In the genomic region with DNA sequence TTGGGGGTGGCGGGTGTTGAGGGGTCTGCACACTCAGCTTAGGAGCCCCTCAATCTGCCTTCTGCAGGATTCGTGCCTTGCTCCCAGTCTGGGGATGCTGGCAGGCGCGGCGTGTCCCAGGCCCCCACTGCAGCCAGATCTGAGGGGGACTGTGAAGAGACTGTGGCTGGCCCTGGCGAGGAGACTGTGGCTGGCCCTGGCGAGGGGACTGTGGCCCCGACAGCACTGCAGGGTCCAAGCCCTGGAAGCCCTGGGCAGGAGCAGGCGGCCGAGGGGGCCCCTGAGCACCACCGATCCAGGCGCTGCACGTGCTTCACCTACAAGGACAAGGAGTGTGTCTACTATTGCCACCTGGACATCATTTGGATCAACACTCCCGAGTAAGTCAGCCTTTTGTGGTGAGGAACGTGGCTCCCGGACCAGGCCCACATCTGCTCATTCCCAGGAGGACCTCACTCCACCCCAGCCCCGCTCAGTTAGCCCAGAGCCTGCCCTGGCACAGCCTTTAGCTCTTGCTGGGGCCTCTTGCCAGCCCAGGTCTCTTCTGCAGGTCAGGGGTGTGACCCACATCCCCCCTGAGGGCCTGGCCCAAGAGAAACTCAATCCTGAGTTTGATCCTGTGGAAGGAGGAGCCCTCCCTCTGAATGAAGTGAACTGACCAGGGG, we compare ENCODE assay signal across 22 cellular contexts. TPM values are rescaled to one million over a fixed set of nuclear protein-coding genes. Genes with fewer than 3 reads are reported as not detected.
"Had no signal": no experiment of that assay in that cellular context is flagged by ENCODE, and none has a peak within 500 bp of the region (broad histone marks: within the 10 kb centered on the region; RNA-seq: fewer than 3 reads in every experiment).

No MANE protein-coding gene starts in this region.

- H3K27ac Mint-ChIP-seq: activated B cell treated with CpG ODN at 0.5 μM for 24 hours; activated naive CD4-positive, alpha-beta T cell treated with anti-CD3 and anti-CD28 coated beads, Interleukin-2, amount 50 U/mL, for 24 hours; memory B cell; stimulated activated effector memory CD8-positive, alpha-beta T cell treated with anti-CD3 and anti-CD28 coated beads, Interleukin-12 subunit alpha, Interleukin-12 subunit beta, amount 100 ng/mL, for 72 hours had no signal

- ATAC-seq: left lung; naive thymus-derived CD8-positive, alpha-beta T cell; stimulated activated effector memory CD8-positive, alpha-beta T cell treated with anti-CD3 and anti-CD28 coated beads, Interleukin-12 subunit alpha, Interleukin-12 subunit beta, amount 100 ng/mL, for 72 hours; upper lobe of right lung had no signal

- H3K9me3 Mint-ChIP-seq: activated B cell treated with CpG ODN at 0.5 μM for 24 hours; activated naive CD4-positive, alpha-beta T cell treated with anti-CD3 and anti-CD28 coated beads, Interleukin-2, amount 50 U/mL, for 24 hours; memory B cell; naive thymus-derived CD8-positive, alpha-beta T cell; stimulated activated effector memory CD8-positive, alpha-beta T cell treated with anti-CD3 and anti-CD28 coated beads, Interleukin-12 subunit alpha, Interleukin-12 subunit beta, amount 100 ng/mL, for 72 hours had no signal

- H3K4me3 ChIP-seq: cardiac muscle cell, left lung, thoracic aorta, upper lobe of right lung had no signal

- H3K27ac ChIP-seq: cardiac muscle cell, epithelial cell of prostate, left lung, thoracic aorta, upper lobe of right lung had no signal

- H3K4me1 Mint-ChIP-seq: activated B cell treated with CpG ODN at 0.5 μM for 24 hours; activated naive CD4-positive, alpha-beta T cell treated with anti-CD3 and anti-CD28 coated beads, Interleukin-2, amount 50 U/mL, for 24 hours; memory B cell; stimulated activated effector memory CD8-positive, alpha-beta T cell treated with anti-CD3 and anti-CD28 coated beads, Interleukin-12 subunit alpha, Interleukin-12 subunit beta, amount 100 ng/mL, for 72 hours had no signal

- H3K36me3 Mint-ChIP-seq: activated naive CD4-positive, alpha-beta T cell treated with anti-CD3 and anti-CD28 coated beads, Interleukin-2, amount 50 U/mL, for 24 hours; memory B cell; stimulated activated effector memory CD8-positive, alpha-beta T cell treated with anti-CD3 and anti-CD28 coated beads, Interleukin-12 subunit alpha, Interleukin-12 subunit beta, amount 100 ng/mL, for 72 hours had no signal

- H3K9me3 ChIP-seq: left lung, sigmoid colon, thoracic aorta, upper lobe of right lung had no signal

- H3K36me3 ChIP-seq: cardiac muscle cell, left lung, sigmoid colon, thoracic aorta, upper lobe of right lung had no signal

- DNase-seq: activated B cell treated with CpG ODN at 0.5 μM for 24 hours; activated CD4-positive, alpha-beta T cell treated with anti-CD3 and anti-CD28 coated beads for 4 hours; activated CD8-positive, alpha-beta memory T cell treated with anti-CD3 and anti-CD28 coated beads, Interleukin-2, amount 50 U/mL, for 4 hours; activated effector memory CD4-positive, alpha-beta T cell treated with anti-CD3 and anti-CD28 coated beads, Interleukin-2, amount 50 U/mL, for 16 hours; activated T-cell treated with anti-CD3 and anti-CD28 coated beads, Interleukin-2, amount 50 U/mL, for 48 hours; foreskin melanocyte; left lung; naive thymus-derived CD8-positive, alpha-beta T cell; sigmoid colon; stimulated activated CD4-positive, alpha-beta T cell treated with anti-CD3 and anti-CD28 coated beads, Interleukin-4, amount 100 ng/mL, for 24 hours; upper lobe of right lung had no signal

- H3K4me1 ChIP-seq: sigmoid colon, upper lobe of right lung had no signal

- FAIRE-seq: TTC549 had no signal

- H3K4me3 Mint-ChIP-seq: activated B cell treated with CpG ODN at 0.5 μM for 24 hours; activated naive CD4-positive, alpha-beta T cell treated with anti-CD3 and anti-CD28 coated beads, Interleukin-2, amount 50 U/mL, for 24 hours; memory B cell; stimulated activated effector memory CD8-positive, alpha-beta T cell treated with anti-CD3 and anti-CD28 coated beads, Interleukin-12 subunit alpha, Interleukin-12 subunit beta, amount 100 ng/mL, for 72 hours had no signal

RNA-seq across cellular contexts. Expression of gene EDN3, which starts 1.1 kb away (rescaled TPM):
- total RNA-seq: activated B cell treated with CpG ODN at 0.5 μM for 24 hours; cardiac muscle cell; dermis microvascular lymphatic vessel endothelial cell; kidney epithelial cell; left lung; naive thymus-derived CD8-positive, alpha-beta T cell; renal cortical epithelial cell; SK-MEL-5; thoracic aorta had no signal
- polyA plus RNA-seq: cardiac muscle cell; naive thymus-derived CD8-positive, alpha-beta T cell had no signal
